In genomic region chr17:11986939-11987329, GRCh38 we compare ENCODE assay signal across 8 cellular contexts. TPM values are rescaled to one million over a fixed set of nuclear protein-coding genes. Genes with fewer than 3 reads are reported as not detected.
DNase-seq lines count a peak whose midpoint lies in the region; ATAC-seq and TF ChIP-seq lines count a peak whose summit lies in the region.

No MANE protein-coding gene starts in this region.

- ATAC-seq in psoas muscle, result peak in 1 of 4 donors; percentile 68
- no peak for ATAC-seq in GM21619 (IDR thresholded peaks at IDR 0.05; ENCODE audit: unreplicated experiment)

- CTCF ChIA-PET in activated naive CD4-positive, alpha-beta T cell treated with anti-CD3 and anti-CD28 coated beads, Interleukin-2, amount 10 ng/mL, durations not matched to agents 7 days and 5 days (lab: Charles Lee), result interaction anchor here (1.0 to 1.2 kb wide), 4 partner anchors 10 to 1109 kb away, joined by 3 to 6 read pairs (median 4); partner anchors contain the start of gene ZNF18

- intact Hi-C loops in psoas muscle (cut with DNase I), result loop anchor here (2.0 to 5.0 kb wide), 2 partner anchors 1110 kb away; no protein-coding TSS in a partner anchor

- H3K4me3 Mint-ChIP-seq in activated naive CD4-positive, alpha-beta T cell treated with anti-CD3 and anti-CD28 coated beads, Interleukin-2, amount 10 ng/mL, durations not matched to agents 7 days and 5 days, result no peak overlapping the region

- peaks cover 52% of the 10 kb centered on the region for H3K36me3 Mint-ChIP-seq in activated naive CD4-positive, alpha-beta T cell treated with anti-CD3 and anti-CD28 coated beads, Interleukin-2, amount 10 ng/mL, durations not matched to agents 7 days and 5 days

- H3K4me1 Mint-ChIP-seq in activated naive CD4-positive, alpha-beta T cell treated with anti-CD3 and anti-CD28 coated beads, Interleukin-2, amount 10 ng/mL, durations not matched to agents 7 days and 5 days, result peaks cover 4% of the 10 kb centered on the region

- no peak overlapping the region for H3K27ac ChIP-seq in psoas muscle

- H3K9me3 Mint-ChIP-seq in activated naive CD4-positive, alpha-beta T cell treated with anti-CD3 and anti-CD28 coated beads, Interleukin-2, amount 10 ng/mL, durations not matched to agents 7 days and 5 days, result no peaks in the 10 kb centered on the region

- H3K27me3 Mint-ChIP-seq in activated naive CD4-positive, alpha-beta T cell treated with anti-CD3 and anti-CD28 coated beads, Interleukin-2, amount 10 ng/mL, durations not matched to agents 7 days and 5 days, result no peaks in the 10 kb centered on the region

- DNase-seq in A172 (ENCODE audit: low spot score), result peak; percentile 57
- peak; percentile 31 for DNase-seq in SHP77 treated with DMSO at 0.1 percent for 48 hours (lab: John Stamatoyannopoulos, UW)
- DNase-seq in foreskin fibroblast, result peak; percentile 26 to 63
- no peak for DNase-seq in psoas muscle
- no peak for DNase-seq in activated naive CD4-positive, alpha-beta T cell treated with anti-CD3 and anti-CD28 coated beads, Interleukin-2, amount 10 ng/mL, durations not matched to agents 7 days and 5 days
- DNase-seq in activated CD4-positive, alpha-beta T cell treated with anti-CD3 and anti-CD28 coated beads for 48 hours, result no peak

- no peaks in the 10 kb centered on the region for H3K9me3 ChIP-seq in psoas muscle

- WGBS in psoas muscle, 3 donors, result 31 to 47% (median 39%) methylated on average over 5 of the region's 5 CpGs

- TF ChIP-seq CTCF in GM12875 (IDR thresholded peaks at IDR 0.05; ENCODE audit: borderline replicate concordance, insufficient read depth, low read depth, low read length) (peak; percentile 17; the same call in 1 of the 2 replicates), foreskin fibroblast (IDR thresholded peaks at IDR 0.05; ENCODE audit: low read depth, low read length) (peak; percentile 20), psoas muscle (IDR thresholded peaks at IDR 0.05) (peak; percentile 59)

- H3K4me1 ChIP-seq in psoas muscle, result no peaks in the 10 kb centered on the region

- H3K36me3 ChIP-seq in psoas muscle (ENCODE audit: insufficient read depth in 1 of 2, low read depth in 1 of 2), result peaks cover 14 to 79% of the 10 kb centered on the region in 2 donors

- H3K4me3 ChIP-seq in GM12875 (ENCODE audit: low read depth, low read length) (no peak overlapping the region), foreskin fibroblast (ENCODE audit: low read depth in 1 of 2, low read length in 2 of 2) (no peak overlapping the region), psoas muscle (no peak overlapping the region)

- no peak overlapping the region for H3K27ac Mint-ChIP-seq in activated naive CD4-positive, alpha-beta T cell treated with anti-CD3 and anti-CD28 coated beads, Interleukin-2, amount 10 ng/mL, durations not matched to agents 7 days and 5 days

- H3K27me3 ChIP-seq in psoas muscle (ENCODE audit: insufficient read depth in 3 of 3, low read length in 2 of 3), result no peaks in the 10 kb centered on the region

RNA-seq across cellular contexts. Expression of gene ZNF18, which starts 10.3 kb away (rescaled TPM):
- 9.8 and 10.5 TPM in 2 replicates for total RNA-seq in A172 (2014; rRNA removed; shearing (Covaris generic))
- 1 to 10 TPM; 3.4 to 6.3 (median 4.8) TPM for total RNA-seq in psoas muscle
- 10 to 100 TPM in 1 of 3 donors, 1 to 10 TPM in 2; 4.1 to 10.0 (median 5.0) TPM for polyA plus RNA-seq in psoas muscle

RNA-seq across cellular contexts. Expression of gene MAP2K4, which starts 33.7 kb away (rescaled TPM):
- total RNA-seq in A172 (2014; rRNA removed; shearing (Covaris generic)), result 49.0 and 62.7 TPM in 2 replicates
- 10 to 100 TPM; 26.2 to 34.2 (median 31.6) TPM for total RNA-seq in psoas muscle
- polyA plus RNA-seq in psoas muscle, result 10 to 100 TPM; 12.9 to 40.0 (median 18.2) TPM

Comparison
In these comparisons a context has a peak if more than half of its experiments do, and no peak if none do; other contexts are left out.
1. DNase-seq: peak in A172 (single experiment), SHP77 treated with DMSO at 0.1 percent for 48 hours (single experiment) and foreskin fibroblast (2 of 2); none in psoas muscle (0 of 2), activated naive CD4-positive, alpha-beta T cell treated with anti-CD3 and anti-CD28 coated beads, Interleukin-2, amount 10 ng/mL, durations not matched to agents 7 days and 5 days (single experiment) and activated CD4-positive, alpha-beta T cell treated with anti-CD3 and anti-CD28 coated beads for 48 hours (single experiment).
2. Peak in every context shown above with its lines, with median percentiles within 50 percentile points of each other: CTCF ChIP-seq.